In the genomic region with DNA sequence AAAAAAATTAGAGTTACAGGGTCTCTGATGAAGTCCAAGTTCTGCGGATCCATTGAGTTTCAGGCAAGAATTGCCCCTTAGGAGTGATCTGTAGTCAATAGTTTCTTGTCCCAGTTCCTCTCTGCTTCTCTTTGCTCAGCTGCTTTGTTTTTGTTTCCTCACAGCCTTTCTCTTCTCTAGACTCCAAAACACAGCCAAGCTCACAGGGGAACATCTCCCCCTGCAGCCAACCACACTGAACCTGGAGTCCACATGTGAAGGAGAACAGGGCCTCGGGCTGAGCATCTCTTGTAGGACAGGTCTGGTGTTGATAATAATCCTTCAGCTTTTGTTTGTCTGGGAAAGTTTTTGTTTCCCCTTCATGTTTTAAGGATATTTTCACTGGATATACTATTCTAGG, we compare ENCODE assay signal across 21 cellular contexts.
DNase-seq lines count a peak whose midpoint lies in the region; ATAC-seq and TF ChIP-seq lines count a peak whose summit lies in the region.
"Had no signal": no experiment of that assay in that cellular context is flagged by ENCODE, and none has a peak within 500 bp of the region (broad histone marks: within the 10 kb centered on the region; RNA-seq: fewer than 3 reads in every experiment).

No MANE protein-coding gene starts in this region.

- no peaks in the 10 kb centered on the region for H3K36me3 ChIP-seq in upper lobe of left lung
- H3K36me3 ChIP-seq: BLaER1 treated with 17β-estradiol and CSF1 and Interleukin-3, amounts not matched to agents 10 nM and 100 nM; SJSA1 had no signal

- H3K4me1 ChIP-seq in upper lobe of left lung = no peaks in the 10 kb centered on the region
- H3K4me1 ChIP-seq: SJSA1 had no signal

- TF ChIP-seq CTCF in WTC11 (IDR thresholded peaks at IDR 0.05) (no peak), upper lobe of left lung (IDR thresholded peaks at IDR 0.05) (no peak)

- TF ChIP-seq EP300 in upper lobe of left lung (IDR thresholded peaks at IDR 0.05) = no peak

- peaks cover 13% of the 10 kb centered on the region for H3K4me1 Mint-ChIP-seq in WTC11

- no peak overlapping the region for H3K27ac ChIP-seq in upper lobe of left lung
- H3K27ac ChIP-seq: BLaER1 treated with 17β-estradiol and CSF1 and Interleukin-3, amounts not matched to agents 10 nM and 100 nM; KMS-11; SJSA1 had no signal

- peak overlapping the region; percentile 73; the same call in 1 of the 2 replicates for H3K27ac Mint-ChIP-seq in WTC11
- H3K27ac Mint-ChIP-seq: CD8-positive, alpha-beta T cell had no signal

- H3K27me3 Mint-ChIP-seq in WTC11 (ENCODE audit: low read depth) = no peaks in the 10 kb centered on the region

- no peaks in the 10 kb centered on the region for H3K36me3 Mint-ChIP-seq in WTC11
- H3K36me3 Mint-ChIP-seq: CD8-positive, alpha-beta T cell had no signal

- DNase-seq in NCI-H1092 treated with DMSO at 0.1 percent for 48 hours (lab: John Stamatoyannopoulos, UW) (peak; percentile 5), NCI-H1092 (lab: John Stamatoyannopoulos, UW) (no peak), WTC11 (ENCODE audit: low spot score) (no peak), iPS-NIHi7 (ENCODE audit: extremely low spot score) (peak; percentile 32), NCI-H2081 (lab: John Stamatoyannopoulos, UW) (no peak), C1 segment of cervical spinal cord (lab: John Stamatoyannopoulos, UW) (no peak), upper lobe of left lung (no peak)
- DNase-seq: 8988T; Calu3; CD8-positive, alpha-beta T cell; DMS53; NCI-H1417; NCI-H187; NCI-H2107; NCI-H748 treated with DMSO at 0.1 percent for 48 hours; OCI-M1 had no signal

- H3K4me3 ChIP-seq in upper lobe of left lung = no peak overlapping the region
- H3K4me3 ChIP-seq: BLaER1 treated with 17β-estradiol and CSF1 and Interleukin-3, amounts not matched to agents 10 nM and 100 nM; SJSA1 had no signal

- no peaks in the 10 kb centered on the region for H3K9me3 ChIP-seq in upper lobe of left lung
- H3K9me3 ChIP-seq: BLaER1 treated with 17β-estradiol and CSF1 and Interleukin-3, amounts not matched to agents 10 nM and 100 nM; SJSA1 had no signal

- no peaks in the 10 kb centered on the region for H3K9me3 Mint-ChIP-seq in WTC11
- H3K9me3 Mint-ChIP-seq: CD8-positive, alpha-beta T cell had no signal

- CTCF ChIA-PET in WTC11 (lab: Charles Lee) = interaction anchor here (0.6 to 1.9 kb wide), 5 partner anchors 13 to 119 kb away, joined by 3 to 10 read pairs (median 3); no protein-coding TSS in a partner anchor

- no peaks in the 10 kb centered on the region for H3K27me3 ChIP-seq in upper lobe of left lung
- H3K27me3 ChIP-seq: BLaER1 treated with 17β-estradiol and CSF1 and Interleukin-3, amounts not matched to agents 10 nM and 100 nM had no signal

- ATAC-seq in WTC11 (peak; percentile 76), HG03571 (IDR thresholded peaks at IDR 0.05; ENCODE audit: unreplicated experiment) (no peak), upper lobe of left lung (ENCODE audit: low FRiP score in 2 of 2) (no peak)
- ATAC-seq: CD8-positive, alpha-beta T cell; Right ventricle myocardium inferior had no signal

- 82 to 88% methylated on average over 2 of the region's 2 CpGs for WGBS in upper lobe of left lung, 2 donors

- POLR2A ChIA-PET in WTC11 (lab: Charles Lee) = no interaction called here

- no peak overlapping the region for H3K4me3 Mint-ChIP-seq in WTC11
- H3K4me3 Mint-ChIP-seq: CD8-positive, alpha-beta T cell had no signal

- TF ChIP-seq POLR2A in upper lobe of left lung (IDR thresholded peaks at IDR 0.05) = no peak

TF ChIP-seq in WTC11, 78 proteins besides CTCF, POLR2A, EP300 and RAD21:
- no peak for TF ChIP-seq E2F1 (CRISPR knock-in tag; IDR thresholded peaks at IDR 0.05)
- TF ChIP-seq ZBTB43 (CRISPR knock-in tag; IDR thresholded peaks at IDR 0.05) = no peak
- no peak for TF ChIP-seq MYBL2 (CRISPR knock-in tag; IDR thresholded peaks at IDR 0.05)
- TF ChIP-seq NFE2L1 (CRISPR knock-in tag; IDR thresholded peaks at IDR 0.05) = no peak
- TF ChIP-seq, protein P1, sequence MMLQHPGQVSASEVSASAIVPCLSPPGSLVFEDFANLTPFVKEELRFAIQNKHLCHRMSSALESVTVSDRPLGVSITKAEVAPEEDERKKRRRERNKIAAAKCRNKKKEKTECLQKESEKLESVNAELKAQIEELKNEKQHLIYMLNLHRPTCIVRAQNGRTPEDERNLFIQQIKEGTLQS (CRISPR knock-in tag; conservative IDR thresholded peaks at IDR 0.05) = no peak
- peak; percentile 76 for TF ChIP-seq ZNF317 (CRISPR knock-in tag; IDR thresholded peaks at IDR 0.05; ENCODE audit: borderline replicate concordance, low read depth)
- TF ChIP-seq OVOL2 (CRISPR knock-in tag; IDR thresholded peaks at IDR 0.05; ENCODE audit: borderline replicate concordance) = no peak
- no peak for TF ChIP-seq FOXJ3 (CRISPR knock-in tag; IDR thresholded peaks at IDR 0.05; ENCODE audit: borderline replicate concordance)

Comparison
In these comparisons a context has a peak if more than half of its experiments do, and no peak if none do; other contexts are left out.
1. DNase-seq: peak in NCI-H1092 treated with DMSO at 0.1 percent for 48 hours (single experiment) and iPS-NIHi7 (single experiment); none in NCI-H1092 (single experiment), WTC11 (single experiment), NCI-H2081 (0 of 2), C1 segment of cervical spinal cord (0 of 14) and upper lobe of left lung (0 of 2).